ENCODE assay signal across 12 cellular contexts in genomic region chr5:111245654-111246053, GRCh38.
"Had no signal": no experiment of that assay in that cellular context is flagged by ENCODE, and none has a peak within 500 bp of the region (broad histone marks: within the 10 kb centered on the region; RNA-seq: fewer than 3 reads in every experiment).

No MANE protein-coding gene starts in this region.

- H3K4me1 ChIP-seq: left lung, sigmoid colon, thyroid gland had no signal

- H3K27ac ChIP-seq: left lung, sigmoid colon, thyroid gland had no signal

- H3K4me3 ChIP-seq: left lung, sigmoid colon, thyroid gland had no signal

- H3K36me3 Mint-ChIP-seq: WTC11 had no signal

- H3K9me3 ChIP-seq: left lung, sigmoid colon, thyroid gland had no signal

- H3K27me3 ChIP-seq: left lung, sigmoid colon, thyroid gland had no signal

- H3K9me3 Mint-ChIP-seq: endodermal cell, neural crest cell, WTC11 had no signal

- H3K4me3 Mint-ChIP-seq: endodermal cell, neural crest cell, WTC11 had no signal

- H3K27ac Mint-ChIP-seq: endodermal cell, WTC11 had no signal

- DNase-seq: activated CD4-positive, alpha-beta T cell treated with anti-CD3 and anti-CD28 coated beads, Interleukin-2, amount 50 U/mL, for 4 hours; activated gamma-delta T cell treated with Interleukin-2 at 50 U/mL for 16 hours; anterior cingulate cortex; dermis blood vessel endothelial cell; endodermal cell; erythroblast; left lung; mesenchymal stem cell; sigmoid colon; thyroid gland had no signal

- ATAC-seq: left lung had no signal

- H3K4me1 Mint-ChIP-seq: neural crest cell had no signal

- H3K36me3 ChIP-seq: left lung, sigmoid colon, thyroid gland had no signal
